8 cellular contexts compared by ENCODE assay signal in genomic region chr18:9055185-9055584, GRCh38. TPM values are rescaled to one million over a fixed set of nuclear protein-coding genes. Genes with fewer than 3 reads are reported as not detected.
DNase-seq lines count a peak whose midpoint lies in the region; ATAC-seq and TF ChIP-seq lines count a peak whose summit lies in the region.

No MANE protein-coding gene starts in this region.

- H3K4me2 ChIP-seq in hepatocyte, result no peak overlapping the region

- no peaks in the 10 kb centered on the region for H3K27me3 ChIP-seq in hepatocyte

- no peaks in the 10 kb centered on the region for H3K79me2 ChIP-seq in hepatocyte

- no peaks in the 10 kb centered on the region for H3K4me1 Mint-ChIP-seq in stimulated activated effector memory CD8-positive, alpha-beta T cell treated with anti-CD3 and anti-CD28 coated beads, Interleukin-12 subunit alpha, Interleukin-12 subunit beta, amount 100 ng/mL, for 72 hours

- H3K4me3 ChIP-seq in HFF-Myc (replicated peaks; ENCODE audit: low read depth, low read length) (no peak overlapping the region), hepatocyte (no peak overlapping the region)

- no peak overlapping the region for H3K27ac Mint-ChIP-seq in stimulated activated effector memory CD8-positive, alpha-beta T cell treated with anti-CD3 and anti-CD28 coated beads, Interleukin-12 subunit alpha, Interleukin-12 subunit beta, amount 100 ng/mL, for 72 hours

- TF ChIP-seq CTCF in HFF-Myc (IDR thresholded peaks at IDR 0.05; ENCODE audit: low read depth, low read length, missing control alignments) (no peak), hepatocyte (IDR thresholded peaks at IDR 0.05; ENCODE audit: poor library complexity) (peak; percentile 22)

- peak; percentile 51 for DNase-seq in CD1c-positive myeloid dendritic cell (ENCODE audit: extremely low spot score)
- DNase-seq in HFF-Myc (ENCODE audit: extremely low read depth, low read depth), result peak; percentile 62
- DNase-seq in SW 1271 (lab: John Stamatoyannopoulos, UW), result peak; percentile 4 to 50
- DNase-seq in hepatocyte (ENCODE audit: low spot score), result no peak
- DNase-seq in stimulated activated CD4-positive, alpha-beta T cell treated with anti-CD3 and anti-CD28 coated beads, Interleukin-15, amount 100 ng/mL, for 24 hours, result no peak
- no peak for DNase-seq in retina
- no peak for DNase-seq in NCI-H510A (lab: John Stamatoyannopoulos, UW)
- no peak for DNase-seq in stimulated activated effector memory CD8-positive, alpha-beta T cell treated with anti-CD3 and anti-CD28 coated beads, Interleukin-12 subunit alpha, Interleukin-12 subunit beta, amount 100 ng/mL, for 72 hours (ENCODE audit: low spot score in 2 of 2)

- no peak overlapping the region for H3K4me3 Mint-ChIP-seq in stimulated activated effector memory CD8-positive, alpha-beta T cell treated with anti-CD3 and anti-CD28 coated beads, Interleukin-12 subunit alpha, Interleukin-12 subunit beta, amount 100 ng/mL, for 72 hours

- WGBS in hepatocyte (ENCODE audit: low lambda C conversion rate, missing lambda C conversion rate), result 43% methylated on average over 1 of the region's 1 CpG

- no peak overlapping the region for H3K27ac ChIP-seq in hepatocyte

- no peaks in the 10 kb centered on the region for H3K9me3 ChIP-seq in hepatocyte (ENCODE audit: low read depth)

- H3K36me3 ChIP-seq in hepatocyte (replicated peaks; ENCODE audit: insufficient read depth, low read depth), result no peaks in the 10 kb centered on the region

- no peaks in the 10 kb centered on the region for H3K4me1 ChIP-seq in hepatocyte (ENCODE audit: insufficient read depth)

- no peaks in the 10 kb centered on the region for H4K20me1 ChIP-seq in hepatocyte (ENCODE audit: insufficient read depth, poor library complexity, severe bottlenecking)

- no peak overlapping the region for H2AFZ ChIP-seq in hepatocyte

- peaks cover 5% of the 10 kb centered on the region for H3K9me3 Mint-ChIP-seq in stimulated activated effector memory CD8-positive, alpha-beta T cell treated with anti-CD3 and anti-CD28 coated beads, Interleukin-12 subunit alpha, Interleukin-12 subunit beta, amount 100 ng/mL, for 72 hours

- no peaks in the 10 kb centered on the region for H3K9me2 ChIP-seq in hepatocyte (replicated peaks; ENCODE audit: insufficient read depth)

- no peaks in the 10 kb centered on the region for H3K36me3 Mint-ChIP-seq in stimulated activated effector memory CD8-positive, alpha-beta T cell treated with anti-CD3 and anti-CD28 coated beads, Interleukin-12 subunit alpha, Interleukin-12 subunit beta, amount 100 ng/mL, for 72 hours

- no peak for ATAC-seq in stimulated activated effector memory CD8-positive, alpha-beta T cell treated with anti-CD3 and anti-CD28 coated beads, Interleukin-12 subunit alpha, Interleukin-12 subunit beta, amount 100 ng/mL, for 72 hours

RNA-seq across cellular contexts. Expression of gene NDUFV2, which starts 47.3 kb away (rescaled TPM):
- total RNA-seq in hepatocyte, result 170 and 178 TPM in 2 replicates
- 233 and 238 TPM in 2 replicates for polyA plus RNA-seq in hepatocyte

Comparison
In these comparisons a context has a peak if more than half of its experiments do, and no peak if none do; other contexts are left out.
1. DNase-seq: peak in CD1c-positive myeloid dendritic cell (single experiment), HFF-Myc (single experiment) and SW 1271 (2 of 2); none in hepatocyte (single experiment), stimulated activated CD4-positive, alpha-beta T cell treated with anti-CD3 and anti-CD28 coated beads, Interleukin-15, amount 100 ng/mL, for 24 hours (single experiment), retina (single experiment), NCI-H510A (single experiment) and stimulated activated effector memory CD8-positive, alpha-beta T cell treated with anti-CD3 and anti-CD28 coated beads, Interleukin-12 subunit alpha, Interleukin-12 subunit beta, amount 100 ng/mL, for 72 hours (0 of 2).